1 cellular context compared by ENCODE assay signal in genomic region chr5:157172408-157172807, GRCh38.
TF ChIP-seq lines count a peak whose summit lies in the region.

No MANE protein-coding gene starts in this region.

TF ChIP-seq in GM12878, 131 proteins besides CTCF, POLR2A, EP300 and RAD21 (continued from another document and continues in another):
- TF ChIP-seq E2F4 (IDR thresholded peaks at IDR 0.05; ENCODE audit: low read depth, low read length) (no peak), BCLAF1 (IDR thresholded peaks at IDR 0.05) (no peak), SP1 (IDR thresholded peaks at IDR 0.05; ENCODE audit: low read depth, low read length) (peak; percentile 83), YY1 (IDR thresholded peaks at IDR 0.05; ENCODE audit: low read depth, low read length) (0 out of 2 replicates have a peak, but pooled peaks have one; percentile 42), NR2C2 (IDR thresholded peaks at IDR 0.05; ENCODE audit: borderline replicate concordance, control insufficient read depth, insufficient read length, low read depth) (no peak), CBX3 (IDR thresholded peaks at IDR 0.05; ENCODE audit: borderline replicate concordance, low read depth) (no peak), DPF2 (IDR thresholded peaks at IDR 0.05) (peak; percentile 92), TCF7 (IDR thresholded peaks at IDR 0.05; ENCODE audit: borderline replicate concordance) (peak; percentile 87), BCL11A (IDR thresholded peaks at IDR 0.05; ENCODE audit: low read depth, low read length) (peak; percentile 93), KLF5 (IDR thresholded peaks at IDR 0.05; ENCODE audit: partially characterized antibody) (no peak), RCOR1 (conservative IDR thresholded peaks at IDR 0.05; ENCODE audit: low read depth, low read length) (no peak), PML (IDR thresholded peaks at IDR 0.05; ENCODE audit: low read length) (peak; percentile 89), CREM (IDR thresholded peaks at IDR 0.05; ENCODE audit: low read depth) (peak; percentile 94), RELA (IDR thresholded peaks at IDR 0.05; ENCODE audit: borderline replicate concordance, partially characterized antibody) (peak; percentile 96), ZNF207 (IDR thresholded peaks at IDR 0.05; ENCODE audit: borderline replicate concordance) (peak; percentile 15; the same call in 1 of the 2 replicates), POU2F2 (IDR thresholded peaks at IDR 0.05; ENCODE audit: borderline replicate concordance, low read depth, low read length) (peak; percentile 96), MEF2B (IDR thresholded peaks at IDR 0.05; ENCODE audit: partially characterized antibody, poor library complexity, severe bottlenecking) (peak; percentile 96), ZNF217 (IDR thresholded peaks at IDR 0.05) (no peak), ZBED1 (IDR thresholded peaks at IDR 0.05; ENCODE audit: borderline replicate concordance) (peak; percentile 95; the same call in 1 of the 2 replicates), HSF1 (IDR thresholded peaks at IDR 0.05; ENCODE audit: low read depth, low read length) (no peak), CEBPB (IDR thresholded peaks at IDR 0.05; ENCODE audit: borderline replicate concordance in 1 of 2, low read depth in 2 of 2, low read length in 2 of 2) (peak in 1 of 2 experiments; percentile 84; a peak in 1 of 4 replicates), ETV6 (conservative IDR thresholded peaks at IDR 0.05 in 1 of 2, IDR thresholded peaks at IDR 0.05 in 1 of 2; ENCODE audit: borderline replicate concordance in 1 of 2, low read depth in 1 of 2) (peak in 1 of 2 experiments; percentile 82; a peak in 2 of 4 replicates), STAT3 (IDR thresholded peaks at IDR 0.05; ENCODE audit: low read depth, low read length) (peak; percentile 20; the same call in 1 of the 2 replicates), NBN (IDR thresholded peaks at IDR 0.05) (peak; percentile 95), CBX5 (IDR thresholded peaks at IDR 0.05; ENCODE audit: low read depth) (peak; percentile 89), EED (IDR thresholded peaks at IDR 0.05; ENCODE audit: low read depth) (peak; percentile 97), IKZF2 (IDR thresholded peaks at IDR 0.05) (peak; percentile 98), SMC3 (IDR thresholded peaks at IDR 0.05; ENCODE audit: borderline replicate concordance, low read length) (no peak; the same call in 1 of the 2 replicates), IRF4 (IDR thresholded peaks at IDR 0.05; ENCODE audit: low read depth, low read length) (peak; percentile 71; the same call in 1 of the 2 replicates), JUNB (IDR thresholded peaks at IDR 0.05) (peak; percentile 67), SPI1 (IDR thresholded peaks at IDR 0.05; ENCODE audit: borderline replicate concordance, insufficient read depth, low read depth, low read length) (0 out of 2 replicates have a peak, but pooled peaks have one; percentile 18), EGR1 (IDR thresholded peaks at IDR 0.05; ENCODE audit: borderline replicate concordance in 1 of 2, low read depth in 2 of 2, low read length in 2 of 2) (peak in 1 of 2 experiments; percentile 97; a peak in 2 of 3 replicates)
- TF ChIP-seq, protein P1, sequence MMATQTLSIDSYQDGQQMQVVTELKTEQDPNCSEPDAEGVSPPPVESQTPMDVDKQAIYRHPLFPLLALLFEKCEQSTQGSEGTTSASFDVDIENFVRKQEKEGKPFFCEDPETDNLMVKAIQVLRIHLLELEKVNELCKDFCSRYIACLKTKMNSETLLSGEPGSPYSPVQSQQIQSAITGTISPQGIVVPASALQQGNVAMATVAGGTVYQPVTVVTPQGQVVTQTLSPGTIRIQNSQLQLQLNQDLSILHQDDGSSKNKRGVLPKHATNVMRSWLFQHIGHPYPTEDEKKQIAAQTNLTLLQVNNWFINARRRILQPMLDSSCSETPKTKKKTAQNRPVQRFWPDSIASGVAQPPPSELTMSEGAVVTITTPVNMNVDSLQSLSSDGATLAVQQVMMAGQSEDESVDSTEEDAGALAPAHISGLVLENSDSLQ (IDR thresholded peaks at IDR 0.05), result 0 out of 2 replicates have a peak, but pooled peaks have one; percentile 23
- TF ChIP-seq, protein P2, sequence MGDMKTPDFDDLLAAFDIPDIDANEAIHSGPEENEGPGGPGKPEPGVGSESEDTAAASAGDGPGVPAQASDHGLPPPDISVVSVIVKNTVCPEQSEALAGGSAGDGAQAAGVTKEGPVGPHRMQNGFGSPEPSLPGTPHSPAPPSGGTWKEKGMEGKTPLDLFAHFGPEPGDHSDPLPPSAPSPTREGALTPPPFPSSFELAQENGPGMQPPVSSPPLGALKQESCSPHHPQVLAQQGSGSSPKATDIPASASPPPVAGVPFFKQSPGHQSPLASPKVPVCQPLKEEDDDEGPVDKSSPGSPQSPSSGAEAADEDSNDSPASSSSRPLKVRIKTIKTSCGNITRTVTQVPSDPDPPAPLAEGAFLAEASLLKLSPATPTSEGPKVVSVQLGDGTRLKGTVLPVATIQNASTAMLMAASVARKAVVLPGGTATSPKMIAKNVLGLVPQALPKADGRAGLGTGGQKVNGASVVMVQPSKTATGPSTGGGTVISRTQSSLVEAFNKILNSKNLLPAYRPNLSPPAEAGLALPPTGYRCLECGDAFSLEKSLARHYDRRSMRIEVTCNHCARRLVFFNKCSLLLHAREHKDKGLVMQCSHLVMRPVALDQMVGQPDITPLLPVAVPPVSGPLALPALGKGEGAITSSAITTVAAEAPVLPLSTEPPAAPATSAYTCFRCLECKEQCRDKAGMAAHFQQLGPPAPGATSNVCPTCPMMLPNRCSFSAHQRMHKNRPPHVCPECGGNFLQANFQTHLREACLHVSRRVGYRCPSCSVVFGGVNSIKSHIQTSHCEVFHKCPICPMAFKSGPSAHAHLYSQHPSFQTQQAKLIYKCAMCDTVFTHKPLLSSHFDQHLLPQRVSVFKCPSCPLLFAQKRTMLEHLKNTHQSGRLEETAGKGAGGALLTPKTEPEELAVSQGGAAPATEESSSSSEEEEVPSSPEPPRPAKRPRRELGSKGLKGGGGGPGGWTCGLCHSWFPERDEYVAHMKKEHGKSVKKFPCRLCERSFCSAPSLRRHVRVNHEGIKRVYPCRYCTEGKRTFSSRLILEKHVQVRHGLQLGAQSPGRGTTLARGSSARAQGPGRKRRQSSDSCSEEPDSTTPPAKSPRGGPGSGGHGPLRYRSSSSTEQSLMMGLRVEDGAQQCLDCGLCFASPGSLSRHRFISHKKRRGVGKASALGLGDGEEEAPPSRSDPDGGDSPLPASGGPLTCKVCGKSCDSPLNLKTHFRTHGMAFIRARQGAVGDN (IDR thresholded peaks at IDR 0.05), result peak; percentile 29; the same call in 1 of the 2 replicates
- TF ChIP-seq, protein P3, sequence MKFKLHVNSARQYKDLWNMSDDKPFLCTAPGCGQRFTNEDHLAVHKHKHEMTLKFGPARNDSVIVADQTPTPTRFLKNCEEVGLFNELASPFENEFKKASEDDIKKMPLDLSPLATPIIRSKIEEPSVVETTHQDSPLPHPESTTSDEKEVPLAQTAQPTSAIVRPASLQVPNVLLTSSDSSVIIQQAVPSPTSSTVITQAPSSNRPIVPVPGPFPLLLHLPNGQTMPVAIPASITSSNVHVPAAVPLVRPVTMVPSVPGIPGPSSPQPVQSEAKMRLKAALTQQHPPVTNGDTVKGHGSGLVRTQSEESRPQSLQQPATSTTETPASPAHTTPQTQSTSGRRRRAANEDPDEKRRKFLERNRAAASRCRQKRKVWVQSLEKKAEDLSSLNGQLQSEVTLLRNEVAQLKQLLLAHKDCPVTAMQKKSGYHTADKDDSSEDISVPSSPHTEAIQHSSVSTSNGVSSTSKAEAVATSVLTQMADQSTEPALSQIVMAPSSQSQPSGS (IDR thresholded peaks at IDR 0.05; ENCODE audit: low read length), result peak; percentile 94
- TF ChIP-seq, protein P4, sequence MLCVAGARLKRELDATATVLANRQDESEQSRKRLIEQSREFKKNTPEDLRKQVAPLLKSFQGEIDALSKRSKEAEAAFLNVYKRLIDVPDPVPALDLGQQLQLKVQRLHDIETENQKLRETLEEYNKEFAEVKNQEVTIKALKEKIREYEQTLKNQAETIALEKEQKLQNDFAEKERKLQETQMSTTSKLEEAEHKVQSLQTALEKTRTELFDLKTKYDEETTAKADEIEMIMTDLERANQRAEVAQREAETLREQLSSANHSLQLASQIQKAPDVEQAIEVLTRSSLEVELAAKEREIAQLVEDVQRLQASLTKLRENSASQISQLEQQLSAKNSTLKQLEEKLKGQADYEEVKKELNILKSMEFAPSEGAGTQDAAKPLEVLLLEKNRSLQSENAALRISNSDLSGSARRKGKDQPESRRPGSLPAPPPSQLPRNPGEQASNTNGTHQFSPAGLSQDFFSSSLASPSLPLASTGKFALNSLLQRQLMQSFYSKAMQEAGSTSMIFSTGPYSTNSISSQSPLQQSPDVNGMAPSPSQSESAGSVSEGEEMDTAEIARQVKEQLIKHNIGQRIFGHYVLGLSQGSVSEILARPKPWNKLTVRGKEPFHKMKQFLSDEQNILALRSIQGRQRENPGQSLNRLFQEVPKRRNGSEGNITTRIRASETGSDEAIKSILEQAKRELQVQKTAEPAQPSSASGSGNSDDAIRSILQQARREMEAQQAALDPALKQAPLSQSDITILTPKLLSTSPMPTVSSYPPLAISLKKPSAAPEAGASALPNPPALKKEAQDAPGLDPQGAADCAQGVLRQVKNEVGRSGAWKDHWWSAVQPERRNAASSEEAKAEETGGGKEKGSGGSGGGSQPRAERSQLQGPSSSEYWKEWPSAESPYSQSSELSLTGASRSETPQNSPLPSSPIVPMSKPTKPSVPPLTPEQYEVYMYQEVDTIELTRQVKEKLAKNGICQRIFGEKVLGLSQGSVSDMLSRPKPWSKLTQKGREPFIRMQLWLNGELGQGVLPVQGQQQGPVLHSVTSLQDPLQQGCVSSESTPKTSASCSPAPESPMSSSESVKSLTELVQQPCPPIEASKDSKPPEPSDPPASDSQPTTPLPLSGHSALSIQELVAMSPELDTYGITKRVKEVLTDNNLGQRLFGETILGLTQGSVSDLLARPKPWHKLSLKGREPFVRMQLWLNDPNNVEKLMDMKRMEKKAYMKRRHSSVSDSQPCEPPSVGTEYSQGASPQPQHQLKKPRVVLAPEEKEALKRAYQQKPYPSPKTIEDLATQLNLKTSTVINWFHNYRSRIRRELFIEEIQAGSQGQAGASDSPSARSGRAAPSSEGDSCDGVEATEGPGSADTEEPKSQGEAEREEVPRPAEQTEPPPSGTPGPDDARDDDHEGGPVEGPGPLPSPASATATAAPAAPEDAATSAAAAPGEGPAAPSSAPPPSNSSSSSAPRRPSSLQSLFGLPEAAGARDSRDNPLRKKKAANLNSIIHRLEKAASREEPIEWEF (IDR thresholded peaks at IDR 0.05; ENCODE audit: insufficient replicate concordance, low read depth, low read length), result peak; percentile 70
- TF ChIP-seq, protein P5, sequence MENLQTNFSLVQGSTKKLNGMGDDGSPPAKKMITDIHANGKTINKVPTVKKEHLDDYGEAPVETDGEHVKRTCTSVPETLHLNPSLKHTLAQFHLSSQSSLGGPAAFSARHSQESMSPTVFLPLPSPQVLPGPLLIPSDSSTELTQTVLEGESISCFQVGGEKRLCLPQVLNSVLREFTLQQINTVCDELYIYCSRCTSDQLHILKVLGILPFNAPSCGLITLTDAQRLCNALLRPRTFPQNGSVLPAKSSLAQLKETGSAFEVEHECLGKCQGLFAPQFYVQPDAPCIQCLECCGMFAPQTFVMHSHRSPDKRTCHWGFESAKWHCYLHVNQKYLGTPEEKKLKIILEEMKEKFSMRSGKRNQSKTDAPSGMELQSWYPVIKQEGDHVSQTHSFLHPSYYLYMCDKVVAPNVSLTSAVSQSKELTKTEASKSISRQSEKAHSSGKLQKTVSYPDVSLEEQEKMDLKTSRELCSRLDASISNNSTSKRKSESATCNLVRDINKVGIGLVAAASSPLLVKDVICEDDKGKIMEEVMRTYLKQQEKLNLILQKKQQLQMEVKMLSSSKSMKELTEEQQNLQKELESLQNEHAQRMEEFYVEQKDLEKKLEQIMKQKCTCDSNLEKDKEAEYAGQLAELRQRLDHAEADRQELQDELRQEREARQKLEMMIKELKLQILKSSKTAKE (IDR thresholded peaks at IDR 0.05; ENCODE audit: low read depth, poor library complexity, severe bottlenecking), result peak; percentile 86
